Comparison of ENCODE assay signal across 29 cellular contexts in the genomic region with DNA sequence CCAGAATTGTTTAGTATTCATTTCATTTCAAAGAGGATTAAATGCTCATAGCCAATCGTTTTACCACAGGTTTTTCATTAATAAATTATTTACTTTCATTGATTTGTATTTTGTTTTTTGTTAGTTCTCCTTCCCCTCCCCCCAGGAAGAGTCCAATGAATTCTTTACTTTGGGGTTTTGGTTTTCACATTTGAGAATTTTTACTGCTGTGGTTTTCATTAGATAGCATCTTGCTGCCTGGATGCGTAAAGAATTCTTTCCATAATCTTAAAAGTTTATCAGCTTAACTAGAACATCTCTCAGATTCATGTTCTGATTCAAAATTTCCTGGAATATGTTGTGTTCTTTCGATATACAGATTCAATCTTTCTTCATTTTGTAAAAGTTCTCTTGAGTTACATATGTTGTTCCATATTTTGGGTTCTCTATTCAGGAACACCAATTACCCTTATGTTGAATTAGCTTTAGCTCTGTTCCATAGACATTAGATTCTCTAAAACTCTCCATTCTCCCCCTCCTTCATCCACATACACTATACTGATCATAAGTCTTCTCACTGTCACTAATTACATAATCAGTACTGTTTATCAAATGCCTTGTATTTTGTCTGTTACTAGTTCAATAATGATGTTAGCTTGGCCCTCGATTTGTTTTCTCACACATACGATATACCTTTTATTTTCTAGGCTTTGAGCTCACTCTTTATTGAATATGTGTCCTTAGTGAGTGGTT.
DNase-seq lines count a peak whose midpoint lies in the region; ATAC-seq, FAIRE-seq and TF ChIP-seq lines count a peak whose summit lies in the region.
"Had no signal": no experiment of that assay in that cellular context is flagged by ENCODE, and none has a peak within 500 bp of the region (broad histone marks: within the 10 kb centered on the region; RNA-seq: fewer than 3 reads in every experiment).

No MANE protein-coding gene starts in this region.

- no peak overlapping the region for H3K27ac Mint-ChIP-seq in T-helper 1 cell treated with Interleukin-12 subunit alpha and Interleukin-12 subunit beta and Interleukin-4 antibody, amounts not matched to agents 30 μg/mL and 1 μg/mL, for 36 hours
- no peak overlapping the region for H3K27ac Mint-ChIP-seq in activated T-helper 2 cell treated with anti-CD3 and anti-CD28 coated beads, Interferon-gamma antibody, Interleukin-2, Interleukin-4, amounts not matched to agents 10 μg/mL and 5 μg/mL and 100 μg/mL, durations not matched to agents 14 hours and 24 hours and 36 hours
- peak overlapping the region in 6 of 9 donors; percentile 8 to 24 (median 14) for H3K27ac Mint-ChIP-seq in naive thymus-derived CD4-positive, alpha-beta T cell
- H3K27ac Mint-ChIP-seq: stimulated activated effector memory CD8-positive, alpha-beta T cell treated with anti-CD3 and anti-CD28 coated beads, Interleukin-12 subunit alpha, Interleukin-12 subunit beta, amount 100 ng/mL, for 72 hours had no signal

- peaks cover 36% of the 10 kb centered on the region for H3K4me1 Mint-ChIP-seq in T-helper 1 cell treated with Interleukin-12 subunit alpha and Interleukin-12 subunit beta and Interleukin-4 antibody, amounts not matched to agents 30 μg/mL and 1 μg/mL, for 36 hours (ENCODE audit: low read depth)
- peaks cover 68% of the 10 kb centered on the region for H3K4me1 Mint-ChIP-seq in activated T-helper 2 cell treated with anti-CD3 and anti-CD28 coated beads, Interferon-gamma antibody, Interleukin-2, Interleukin-4, amounts not matched to agents 10 μg/mL and 5 μg/mL and 100 μg/mL, durations not matched to agents 14 hours and 24 hours and 36 hours (ENCODE audit: low read depth)
- peaks cover 40 to 86% (median 75%) of the 10 kb centered on the region in 7 donors for H3K4me1 Mint-ChIP-seq in naive thymus-derived CD4-positive, alpha-beta T cell

- H3K36me3 ChIP-seq in naive thymus-derived CD4-positive, alpha-beta T cell (ENCODE audit: control insufficient read depth in 2 of 3, insufficient read depth in 3 of 3, low read length in 3 of 3): no peaks in the 10 kb centered on the region
- H3K36me3 ChIP-seq in body of pancreas (replicated peaks in 1 of 2; ENCODE audit: insufficient read depth in 1 of 2, low read depth in 2 of 2): no peaks in the 10 kb centered on the region
- H3K36me3 ChIP-seq: pancreas, suprapubic skin, vagina had no signal

- H3K4me1 ChIP-seq in naive thymus-derived CD4-positive, alpha-beta T cell (ENCODE audit: control insufficient read depth in 2 of 2, insufficient read depth in 2 of 2, low read length in 2 of 2): peaks cover 0 to 33% of the 10 kb centered on the region in 2 donors
- peaks cover 20% of the 10 kb centered on the region for H3K4me1 ChIP-seq in body of pancreas

- ATAC-seq in naive thymus-derived CD4-positive, alpha-beta T cell: no peak
- ATAC-seq in body of pancreas (no peak), GM21390 (IDR thresholded peaks at IDR 0.05; ENCODE audit: unreplicated experiment) (no peak)
- ATAC-seq: esophagus mucosa; pancreas; sciatic nerve; stimulated activated effector memory CD8-positive, alpha-beta T cell treated with anti-CD3 and anti-CD28 coated beads, Interleukin-12 subunit alpha, Interleukin-12 subunit beta, amount 100 ng/mL, for 72 hours had no signal

- 78 to 80% methylated on average over 5 of the region's 5 CpGs for WGBS in body of pancreas, 2 donors

- TF ChIP-seq CTCF in body of pancreas (IDR thresholded peaks at IDR 0.05): no peak

- no peak for DNase-seq in T-helper 1 cell
- no peak for DNase-seq in GM12892 (ENCODE audit: insufficient read length)
- no peak for DNase-seq in activated T-helper 2 cell treated with anti-CD3 and anti-CD28 coated beads, Interferon-gamma antibody, Interleukin-2, Interleukin-4, amounts not matched to agents 10 μg/mL and 5 μg/mL and 100 μg/mL, durations not matched to agents 14 hours and 24 hours and 36 hours (ENCODE audit: low spot score)
- DNase-seq in naive thymus-derived CD4-positive, alpha-beta T cell: no peak
- DNase-seq in body of pancreas: no peak
- DNase-seq in COLO668 (lab: John Stamatoyannopoulos, UW; ENCODE audit: unreplicated experiment): no peak
- DNase-seq: 8988T; activated CD4-positive, alpha-beta T cell treated with anti-CD3 and anti-CD28 coated beads for 4 hours; activated gamma-delta T cell treated with Interleukin-2 at 50 U/mL for 16 hours; anterior cingulate cortex; effector CD8-positive, alpha-beta T cell; HCEC 1CT; kidney glomerular epithelial cell; mesendoderm; naive B cell; NCI-H1105 treated with DMSO at 0.1 percent for 48 hours; NCI-H2081 treated with DMSO at 0.1 percent for 48 hours; NCI-H510A; NK-92 treated with Interleukin-12 subunit alpha and Interleukin-12 subunit beta, amount 100 ng/mL, for 24 hours; pancreas; RPMI8226 had no signal

- no peaks in the 10 kb centered on the region for H3K9me3 ChIP-seq in naive thymus-derived CD4-positive, alpha-beta T cell (ENCODE audit: control insufficient read depth in 2 of 3, low read length in 3 of 3)
- no peaks in the 10 kb centered on the region for H3K9me3 ChIP-seq in body of pancreas
- H3K9me3 ChIP-seq: pancreas, suprapubic skin, vagina had no signal

- CTCF ChIA-PET in naive thymus-derived CD4-positive, alpha-beta T cell (lab: Charles Lee): no interaction called here

- H3K36me3 Mint-ChIP-seq in T-helper 1 cell treated with Interleukin-12 subunit alpha and Interleukin-12 subunit beta and Interleukin-4 antibody, amounts not matched to agents 30 μg/mL and 1 μg/mL, for 36 hours (ENCODE audit: low read depth): peaks cover 26% of the 10 kb centered on the region
- peaks cover 47% of the 10 kb centered on the region for H3K36me3 Mint-ChIP-seq in activated T-helper 2 cell treated with anti-CD3 and anti-CD28 coated beads, Interferon-gamma antibody, Interleukin-2, Interleukin-4, amounts not matched to agents 10 μg/mL and 5 μg/mL and 100 μg/mL, durations not matched to agents 14 hours and 24 hours and 36 hours (ENCODE audit: low read depth)
- peaks cover 5 to 27% (median 16%) of the 10 kb centered on the region in 5 donors for H3K36me3 Mint-ChIP-seq in naive thymus-derived CD4-positive, alpha-beta T cell

- H3K27me3 Mint-ChIP-seq in T-helper 1 cell treated with Interleukin-12 subunit alpha and Interleukin-12 subunit beta and Interleukin-4 antibody, amounts not matched to agents 30 μg/mL and 1 μg/mL, for 36 hours (ENCODE audit: low read depth): no peaks in the 10 kb centered on the region
- H3K27me3 Mint-ChIP-seq in activated T-helper 2 cell treated with anti-CD3 and anti-CD28 coated beads, Interferon-gamma antibody, Interleukin-2, Interleukin-4, amounts not matched to agents 10 μg/mL and 5 μg/mL and 100 μg/mL, durations not matched to agents 14 hours and 24 hours and 36 hours (ENCODE audit: low read depth): no peaks in the 10 kb centered on the region
- no peaks in the 10 kb centered on the region for H3K27me3 Mint-ChIP-seq in naive thymus-derived CD4-positive, alpha-beta T cell
- H3K27me3 Mint-ChIP-seq: naive B cell had no signal

- H3K4me3 ChIP-seq in naive thymus-derived CD4-positive, alpha-beta T cell (ENCODE audit: low read length): no peak overlapping the region
- H3K4me3 ChIP-seq in body of pancreas: no peak overlapping the region
- H3K4me3 ChIP-seq: pancreas, suprapubic skin, vagina had no signal

- H3K27me3 ChIP-seq in naive thymus-derived CD4-positive, alpha-beta T cell (ENCODE audit: control insufficient read depth in 2 of 2, insufficient read depth in 2 of 2, low read length in 2 of 2): no peaks in the 10 kb centered on the region
- no peaks in the 10 kb centered on the region for H3K27me3 ChIP-seq in body of pancreas
- H3K27me3 ChIP-seq: pancreas, suprapubic skin, vagina had no signal

- H3K9me3 Mint-ChIP-seq in T-helper 1 cell treated with Interleukin-12 subunit alpha and Interleukin-12 subunit beta and Interleukin-4 antibody, amounts not matched to agents 30 μg/mL and 1 μg/mL, for 36 hours: peaks cover 12% of the 10 kb centered on the region
- H3K9me3 Mint-ChIP-seq in activated T-helper 2 cell treated with anti-CD3 and anti-CD28 coated beads, Interferon-gamma antibody, Interleukin-2, Interleukin-4, amounts not matched to agents 10 μg/mL and 5 μg/mL and 100 μg/mL, durations not matched to agents 14 hours and 24 hours and 36 hours: peaks cover 14% of the 10 kb centered on the region
- H3K9me3 Mint-ChIP-seq in naive thymus-derived CD4-positive, alpha-beta T cell: peaks cover 0 to 11% (median 6%) of the 10 kb centered on the region in 11 donors
- H3K9me3 Mint-ChIP-seq: stimulated activated effector memory CD8-positive, alpha-beta T cell treated with anti-CD3 and anti-CD28 coated beads, Interleukin-12 subunit alpha, Interleukin-12 subunit beta, amount 100 ng/mL, for 72 hours had no signal

- intact Hi-C loops in activated T-helper 2 cell treated with anti-CD3 and anti-CD28 coated beads, Interferon-gamma antibody, Interleukin-2, Interleukin-4, amounts not matched to agents 10 μg/mL and 5 μg/mL and 100 μg/mL, durations not matched to agents 14 hours and 24 hours and 36 hours (cut with micrococcal nuclease): loop anchor here (5.0 kb wide), 1 partner anchor 35 kb away; no protein-coding TSS in a partner anchor
- intact Hi-C loops in naive thymus-derived CD4-positive, alpha-beta T cell (cut with micrococcal nuclease): loop anchor here in 1 of 2 donors (1.0 to 2.0 kb wide), 2 partner anchors 14 to 30 kb away; no protein-coding TSS in a partner anchor
- intact Hi-C loops in body of pancreas (cut with DNase I): no loop called here

- H3K4me3 Mint-ChIP-seq in T-helper 1 cell treated with Interleukin-12 subunit alpha and Interleukin-12 subunit beta and Interleukin-4 antibody, amounts not matched to agents 30 μg/mL and 1 μg/mL, for 36 hours: peak overlapping the region; percentile 48
- H3K4me3 Mint-ChIP-seq in activated T-helper 2 cell treated with anti-CD3 and anti-CD28 coated beads, Interferon-gamma antibody, Interleukin-2, Interleukin-4, amounts not matched to agents 10 μg/mL and 5 μg/mL and 100 μg/mL, durations not matched to agents 14 hours and 24 hours and 36 hours (ENCODE audit: low read depth): peak overlapping the region; percentile 6
- H3K4me3 Mint-ChIP-seq in naive thymus-derived CD4-positive, alpha-beta T cell: peak overlapping the region in 4 of 10 donors; percentile 15 to 50 (median 30)
- H3K4me3 Mint-ChIP-seq: stimulated activated effector memory CD8-positive, alpha-beta T cell treated with anti-CD3 and anti-CD28 coated beads, Interleukin-12 subunit alpha, Interleukin-12 subunit beta, amount 100 ng/mL, for 72 hours had no signal

- peak; percentile 56 for FAIRE-seq in GM12892 (lab: Jason Lieb, UNC)
- FAIRE-seq: GM12891 had no signal

- no peak for TF ChIP-seq POLR2A in GM12892 (IDR thresholded peaks at IDR 0.05; ENCODE audit: low read depth, low read length)
- no peak for TF ChIP-seq POLR2A in body of pancreas (IDR thresholded peaks at IDR 0.05)

- POLR2A ChIA-PET in naive thymus-derived CD4-positive, alpha-beta T cell (lab: Charles Lee): interaction anchor here (1.2 kb wide), 1 partner anchor 183 kb away, joined by 3 read pairs; no protein-coding TSS in a partner anchor

- H3K27ac ChIP-seq in naive thymus-derived CD4-positive, alpha-beta T cell (ENCODE audit: low read depth, low read length): no peak overlapping the region
- H3K27ac ChIP-seq in body of pancreas: no peak overlapping the region
- H3K27ac ChIP-seq: pancreas, suprapubic skin, vagina had no signal

Comparison
In these comparisons a context has a peak if more than half of its experiments do, and no peak if none do; other contexts are left out.
1. H3K27ac Mint-ChIP-seq: peak in naive thymus-derived CD4-positive, alpha-beta T cell (6 of 9); none in T-helper 1 cell treated with Interleukin-12 subunit alpha and Interleukin-12 subunit beta and Interleukin-4 antibody, amounts not matched to agents 30 μg/mL and 1 μg/mL, for 36 hours (single experiment) and activated T-helper 2 cell treated with anti-CD3 and anti-CD28 coated beads, Interferon-gamma antibody, Interleukin-2, Interleukin-4, amounts not matched to agents 10 μg/mL and 5 μg/mL and 100 μg/mL, durations not matched to agents 14 hours and 24 hours and 36 hours (single experiment).